ENCODE assay signal across 1 cellular context in the genomic region with DNA sequence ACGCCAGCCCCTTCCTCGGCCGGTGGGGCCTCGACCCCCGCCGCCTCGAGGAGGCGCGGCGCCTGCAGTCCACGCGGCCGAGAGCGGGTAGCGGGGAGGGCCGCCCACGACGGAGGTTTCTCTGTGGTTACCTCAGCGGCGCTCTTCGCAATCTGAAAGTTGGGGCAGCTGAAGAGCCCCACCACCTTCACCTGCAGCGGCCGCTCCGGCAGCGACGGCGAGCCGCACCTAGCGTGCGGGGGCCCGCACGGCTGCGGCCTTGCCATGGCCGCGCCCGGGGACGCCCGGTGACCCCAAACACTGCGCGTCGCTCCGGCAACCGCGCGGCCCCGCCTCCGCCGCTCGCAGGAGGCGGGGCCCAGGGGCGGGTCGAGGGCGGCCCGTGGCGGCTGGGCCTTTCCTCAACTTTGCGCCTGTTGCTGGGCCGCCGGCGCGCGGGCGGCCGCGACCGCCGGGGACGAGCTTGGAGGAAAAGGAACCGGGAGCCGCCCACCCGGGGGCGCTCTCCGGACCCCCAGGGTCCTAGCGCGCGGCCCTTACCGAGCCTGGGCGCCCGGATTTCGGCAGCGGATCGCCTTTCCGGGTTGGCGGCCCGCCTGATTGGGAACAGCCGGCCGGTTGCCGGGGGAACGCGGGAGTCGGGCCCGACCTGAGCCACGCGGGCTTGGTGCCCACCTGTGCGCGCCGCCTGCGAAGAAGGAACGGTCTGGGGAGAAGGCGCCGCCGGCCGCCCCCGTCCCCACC.
TF ChIP-seq lines count a peak whose summit lies in the region.

A gene (minus strand): TSS at position 304 of the 744 bp plus-strand sequence. CDS start 38 bp downstream, at position 266.
A gene with protein sequence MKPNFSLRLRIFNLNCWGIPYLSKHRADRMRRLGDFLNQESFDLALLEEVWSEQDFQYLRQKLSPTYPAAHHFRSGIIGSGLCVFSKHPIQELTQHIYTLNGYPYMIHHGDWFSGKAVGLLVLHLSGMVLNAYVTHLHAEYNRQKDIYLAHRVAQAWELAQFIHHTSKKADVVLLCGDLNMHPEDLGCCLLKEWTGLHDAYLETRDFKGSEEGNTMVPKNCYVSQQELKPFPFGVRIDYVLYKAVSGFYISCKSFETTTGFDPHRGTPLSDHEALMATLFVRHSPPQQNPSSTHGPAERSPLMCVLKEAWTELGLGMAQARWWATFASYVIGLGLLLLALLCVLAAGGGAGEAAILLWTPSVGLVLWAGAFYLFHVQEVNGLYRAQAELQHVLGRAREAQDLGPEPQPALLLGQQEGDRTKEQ (plus strand): TSS at position 400 of the 744 bp plus-strand sequence. CDS start 398 bp downstream, outside the sequence.

TF ChIP-seq in IMR-90, 13 proteins besides CTCF, POLR2A, EP300 and RAD21:
- TF ChIP-seq, protein P1, sequence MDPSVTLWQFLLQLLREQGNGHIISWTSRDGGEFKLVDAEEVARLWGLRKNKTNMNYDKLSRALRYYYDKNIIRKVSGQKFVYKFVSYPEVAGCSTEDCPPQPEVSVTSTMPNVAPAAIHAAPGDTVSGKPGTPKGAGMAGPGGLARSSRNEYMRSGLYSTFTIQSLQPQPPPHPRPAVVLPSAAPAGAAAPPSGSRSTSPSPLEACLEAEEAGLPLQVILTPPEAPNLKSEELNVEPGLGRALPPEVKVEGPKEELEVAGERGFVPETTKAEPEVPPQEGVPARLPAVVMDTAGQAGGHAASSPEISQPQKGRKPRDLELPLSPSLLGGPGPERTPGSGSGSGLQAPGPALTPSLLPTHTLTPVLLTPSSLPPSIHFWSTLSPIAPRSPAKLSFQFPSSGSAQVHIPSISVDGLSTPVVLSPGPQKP (IDR thresholded peaks at IDR 0.05; ENCODE audit: borderline replicate concordance, low read depth, low read length), result no peak
- TF ChIP-seq CEBPB (IDR thresholded peaks at IDR 0.05; ENCODE audit: low read depth, low read length) (no peak), RCOR1 (IDR thresholded peaks at IDR 0.05; ENCODE audit: insufficient replicate concordance, low read length) (no peak), BHLHE40 (IDR thresholded peaks at IDR 0.05; ENCODE audit: low read depth, low read length) (no peak), CHD1 (IDR thresholded peaks at IDR 0.05; ENCODE audit: low read depth, low read length) (no peak), SMC3 (IDR thresholded peaks at IDR 0.05; ENCODE audit: low read depth, low read length) (no peak), MXI1 (IDR thresholded peaks at IDR 0.05; ENCODE audit: borderline replicate concordance, low read depth, low read length) (peak; percentile 57), FOS (IDR thresholded peaks at IDR 0.05; ENCODE audit: low read depth, low read length) (no peak), MAFK (IDR thresholded peaks at IDR 0.05; ENCODE audit: low read depth, low read length) (no peak), NFE2L2 (IDR thresholded peaks at IDR 0.05; ENCODE audit: low read depth, low read length) (no peak), RFX5 (IDR thresholded peaks at IDR 0.05; ENCODE audit: low read depth, low read length) (no peak), MAZ (IDR thresholded peaks at IDR 0.05; ENCODE audit: borderline replicate concordance, low read depth, low read length) (peak; percentile 53; the same call in 1 of the 2 replicates)
- TF ChIP-seq, protein P2, sequence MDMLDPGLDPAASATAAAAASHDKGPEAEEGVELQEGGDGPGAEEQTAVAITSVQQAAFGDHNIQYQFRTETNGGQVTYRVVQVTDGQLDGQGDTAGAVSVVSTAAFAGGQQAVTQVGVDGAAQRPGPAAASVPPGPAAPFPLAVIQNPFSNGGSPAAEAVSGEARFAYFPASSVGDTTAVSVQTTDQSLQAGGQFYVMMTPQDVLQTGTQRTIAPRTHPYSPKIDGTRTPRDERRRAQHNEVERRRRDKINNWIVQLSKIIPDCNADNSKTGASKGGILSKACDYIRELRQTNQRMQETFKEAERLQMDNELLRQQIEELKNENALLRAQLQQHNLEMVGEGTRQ (IDR thresholded peaks at IDR 0.05; ENCODE audit: low read depth, low read length), result 0 out of 2 replicates have a peak, but pooled peaks have one; percentile 3
